22 cellular contexts compared by ENCODE assay signal in genomic region chr12:91077228-91077954, GRCh38. TPM values are rescaled to one million over a fixed set of nuclear protein-coding genes. Genes with fewer than 3 reads are reported as not detected.
DNase-seq lines count a peak whose midpoint lies in the region; ATAC-seq, FAIRE-seq and TF ChIP-seq lines count a peak whose summit lies in the region.
"Had no signal": no experiment of that assay in that cellular context is flagged by ENCODE, and none has a peak within 500 bp of the region (broad histone marks: within the 10 kb centered on the region; RNA-seq: fewer than 3 reads in every experiment).

No MANE protein-coding gene starts in this region.

- H3K4me1 ChIP-seq in osteoblast (ENCODE audit: insufficient read depth, low read length) = no peaks in the 10 kb centered on the region
- H3K4me1 ChIP-seq in Caco-2 = peaks cover 29% of the 10 kb centered on the region
- H3K4me1 ChIP-seq in pancreas = no peaks in the 10 kb centered on the region
- H3K4me1 ChIP-seq: A549, BE2C had no signal

- H3K27me3 Mint-ChIP-seq in WTC11 (ENCODE audit: low read depth) (peaks cover 6% of the 10 kb centered on the region; the same call in 1 of the 2 replicates), Caco-2 (ENCODE audit: insufficient read depth, unreplicated experiment) (no peaks in the 10 kb centered on the region)
- H3K27me3 Mint-ChIP-seq: CD4-positive, alpha-beta memory T cell had no signal

- H3K4me3 Mint-ChIP-seq in WTC11 (no peak overlapping the region), Caco-2 (ENCODE audit: unreplicated experiment) (no peak overlapping the region)
- H3K4me3 Mint-ChIP-seq: H9 had no signal

- WGBS in pancreas, 2 donors = 83 to 93% methylated on average over 5 of the region's 5 CpGs

- H3K36me3 Mint-ChIP-seq in WTC11 = no peaks in the 10 kb centered on the region
- H3K36me3 Mint-ChIP-seq in Caco-2 (ENCODE audit: insufficient read depth, unreplicated experiment) = no peaks in the 10 kb centered on the region
- H3K36me3 Mint-ChIP-seq: CD4-positive, alpha-beta memory T cell had no signal

- H3K27me3 ChIP-seq in osteoblast (ENCODE audit: insufficient read depth, low read length) (no peaks in the 10 kb centered on the region), Caco-2 (replicated peaks; ENCODE audit: control insufficient read depth, insufficient read depth, low read length) (no peaks in the 10 kb centered on the region), pancreas (no peaks in the 10 kb centered on the region)
- H3K27me3 ChIP-seq: BE2C had no signal

- no peak for FAIRE-seq in pancreas (lab: Jason Lieb, UNC)
- FAIRE-seq: A549, D721Med, G401.6, GM12892, HepG2, HTR-8/SVneo had no signal

- CTCF ChIA-PET in WTC11 (lab: Charles Lee) = no interaction called here
- CTCF ChIA-PET in Caco-2 (lab: Charles Lee) = no interaction called here

- H3K9me3 ChIP-seq in osteoblast (ENCODE audit: low read depth, low read length) (no peaks in the 10 kb centered on the region), Caco-2 (no peaks in the 10 kb centered on the region), pancreas (no peaks in the 10 kb centered on the region)
- H3K9me3 ChIP-seq: A549, BE2C had no signal

- H3K36me3 ChIP-seq in osteoblast (ENCODE audit: insufficient read depth, low read length) (no peaks in the 10 kb centered on the region), Caco-2 (ENCODE audit: control insufficient read depth, insufficient read depth, low read length) (no peaks in the 10 kb centered on the region), pancreas (no peaks in the 10 kb centered on the region)
- H3K36me3 ChIP-seq: BE2C had no signal

- peaks cover 21% of the 10 kb centered on the region for H3K4me1 Mint-ChIP-seq in WTC11
- H3K4me1 Mint-ChIP-seq in Caco-2 (ENCODE audit: low read depth, unreplicated experiment) = peaks cover 36% of the 10 kb centered on the region
- H3K4me1 Mint-ChIP-seq: CD4-positive, alpha-beta memory T cell had no signal

- peak overlapping the region; percentile 10 for H2AFZ ChIP-seq in osteoblast (ENCODE audit: low read length)

- H3K79me2 ChIP-seq in osteoblast (ENCODE audit: insufficient read depth, low read length) = no peaks in the 10 kb centered on the region

- POLR2A ChIA-PET in WTC11 (lab: Charles Lee) (no interaction called here), Caco-2 (lab: Charles Lee) (no interaction called here)

- no peak for TF ChIP-seq CTCF in WTC11 (IDR thresholded peaks at IDR 0.05)
- no peak for TF ChIP-seq CTCF in osteoblast (IDR thresholded peaks at IDR 0.05; ENCODE audit: extremely low read depth, low read depth, low read length)
- no peak for TF ChIP-seq CTCF in Caco-2 (IDR thresholded peaks at IDR 0.05; ENCODE audit: insufficient read depth in 1 of 2, low read depth in 1 of 2, low read length in 1 of 2, severe bottlenecking in 1 of 2, unreplicated experiment in 1 of 2)
- no peak for TF ChIP-seq CTCF in pancreas (IDR thresholded peaks at IDR 0.05)

- no peak overlapping the region for H3K27ac Mint-ChIP-seq in WTC11
- H3K27ac Mint-ChIP-seq in Caco-2 (ENCODE audit: unreplicated experiment) = no peak overlapping the region
- H3K27ac Mint-ChIP-seq: CD4-positive, alpha-beta memory T cell; H9 had no signal

- intact Hi-C loops in Caco-2 (cut with micrococcal nuclease; ENCODE audit: unreplicated experiment) = no loop called here
- intact Hi-C loops in pancreas (cut with DNase I) = no loop called here

- DNase-seq in WTC11 (ENCODE audit: low spot score) = no peak
- no peak for DNase-seq in osteoblast (ENCODE audit: insufficient read length, low spot score, missing footprints)
- DNase-seq in activated CD8-positive, alpha-beta memory T cell treated with anti-CD3 and anti-CD28 coated beads, Interleukin-2, amount 50 U/mL, for 48 hours = no peak
- DNase-seq in Caco-2 = no peak
- DNase-seq in pancreas = no peak
- DNase-seq: BE2C; CD4-positive, alpha-beta memory T cell; DMS153; DMS79 treated with DMSO at 0.1 percent for 48 hours; EL; GOT3; H9 had no signal

- H3K27ac ChIP-seq in osteoblast (ENCODE audit: low read depth, low read length) (no peak overlapping the region), pancreas (no peak overlapping the region)
- H3K27ac ChIP-seq: A549, C4-2B had no signal

- H3K4me2 ChIP-seq in osteoblast (ENCODE audit: insufficient read depth, low read length) = no peak overlapping the region
- H3K4me2 ChIP-seq: A549 had no signal

- no TSS peak for BruUV-seq in Caco-2 (replicated peaks; lab: Mats Ljungman, UMichigan)

- no peak overlapping the region for H3K4me3 ChIP-seq in osteoblast (ENCODE audit: insufficient read depth, low read length)
- H3K4me3 ChIP-seq in Caco-2 (ENCODE audit: low read depth, low read length) = no peak overlapping the region
- no peak overlapping the region for H3K4me3 ChIP-seq in pancreas
- H3K4me3 ChIP-seq: A549 had no signal

- ATAC-seq in GM21619 (IDR thresholded peaks at IDR 0.05; ENCODE audit: unreplicated experiment) (peak; percentile 46), WTC11 (peak; percentile 50), GM21515 (IDR thresholded peaks at IDR 0.05; ENCODE audit: unreplicated experiment) (no peak), pancreas (no peak)
- ATAC-seq: A549, HepG2 had no signal

- H3K9me3 Mint-ChIP-seq in WTC11 (no peaks in the 10 kb centered on the region), Caco-2 (ENCODE audit: unreplicated experiment) (peaks cover 10% of the 10 kb centered on the region)
- H3K9me3 Mint-ChIP-seq: CD4-positive, alpha-beta memory T cell; H9 had no signal

- no peaks in the 10 kb centered on the region for H4K20me1 ChIP-seq in osteoblast (ENCODE audit: insufficient read depth, low read length)

TF ChIP-seq in WTC11, 78 proteins besides CTCF, POLR2A, EP300 and RAD21:
- TF ChIP-seq USF2 (CRISPR knock-in tag; IDR thresholded peaks at IDR 0.05) = no peak
- TF ChIP-seq FOXP1 (CRISPR knock-in tag; IDR thresholded peaks at IDR 0.05; ENCODE audit: borderline replicate concordance) = no peak

RNA-seq across cellular contexts. Expression of gene KERA, which starts 19.6 kb away (rescaled TPM):
- not detected in 3 replicates for total RNA-seq in WTC11 (2021)
- total RNA-seq in osteoblast = not detected in 2 replicates
- not detected in 2 replicates for total RNA-seq in Caco-2 (2022)
- total RNA-seq in pancreas = not detected
- not detected for polyA plus RNA-seq in pancreas
- total RNA-seq: CD4-positive, alpha-beta memory T cell; H9; HepG2 had no signal
- polyA plus RNA-seq: A549; AG04450; CD4-positive, alpha-beta memory T cell; HepG2 had no signal

RNA-seq across cellular contexts. Expression of gene LUM, which starts 33.9 kb away (rescaled TPM):
- total RNA-seq in WTC11 (2021) = 0.28 to 0.73 TPM (median 0.64 TPM) in 3 replicates
- 1,762 and 1,965 TPM in 2 replicates for total RNA-seq in osteoblast
- total RNA-seq in Caco-2 (2022) = 4.5 and 7.0 TPM in 2 replicates
- 100 to 1,000 TPM in 1 of 6 donors, 10 to 100 TPM in 2, 1 to 10 TPM in 3; 5.1 to 164 (median 21.0) TPM for total RNA-seq in pancreas
- polyA plus RNA-seq in pancreas = 10 to 100 TPM; 14.3 to 22.4 TPM
- total RNA-seq: CD4-positive, alpha-beta memory T cell; H9; HepG2 had no signal
- polyA plus RNA-seq: CD4-positive, alpha-beta memory T cell; HepG2 had no signal

Comparison
In these comparisons a context has a peak if more than half of its experiments do, and no peak if none do; other contexts are left out.
1. ATAC-seq: peak in GM21619 (single experiment) and WTC11 (single experiment); none in GM21515 (single experiment) and pancreas (0 of 4).
2. RNA of gene LUM, which starts 33.9 kb away (total RNA-seq): 1,762 to 1,965 TPM in osteoblast; 5.1 to 164 TPM in pancreas, 4.5 to 7.0 TPM in Caco-2 and 0.28 to 0.73 TPM in WTC11; every median in the first group is over 10 times any median in the second.